In genomic region chr10:94757916-94758315, GRCh38 we compare ENCODE assay signal across 1 cellular context.
TF ChIP-seq lines count a peak whose summit lies in the region.

No MANE protein-coding gene starts in this region.

TF ChIP-seq in GM23338, 12 proteins besides CTCF, POLR2A, EP300 and RAD21 (continued from another document):
- TF ChIP-seq ETS1 (IDR thresholded peaks at IDR 0.05) (no peak), JUNB (IDR thresholded peaks at IDR 0.05; ENCODE audit: unreplicated experiment) (no peak)
